ENCODE assay signal across 6 cellular contexts in the genomic region with DNA sequence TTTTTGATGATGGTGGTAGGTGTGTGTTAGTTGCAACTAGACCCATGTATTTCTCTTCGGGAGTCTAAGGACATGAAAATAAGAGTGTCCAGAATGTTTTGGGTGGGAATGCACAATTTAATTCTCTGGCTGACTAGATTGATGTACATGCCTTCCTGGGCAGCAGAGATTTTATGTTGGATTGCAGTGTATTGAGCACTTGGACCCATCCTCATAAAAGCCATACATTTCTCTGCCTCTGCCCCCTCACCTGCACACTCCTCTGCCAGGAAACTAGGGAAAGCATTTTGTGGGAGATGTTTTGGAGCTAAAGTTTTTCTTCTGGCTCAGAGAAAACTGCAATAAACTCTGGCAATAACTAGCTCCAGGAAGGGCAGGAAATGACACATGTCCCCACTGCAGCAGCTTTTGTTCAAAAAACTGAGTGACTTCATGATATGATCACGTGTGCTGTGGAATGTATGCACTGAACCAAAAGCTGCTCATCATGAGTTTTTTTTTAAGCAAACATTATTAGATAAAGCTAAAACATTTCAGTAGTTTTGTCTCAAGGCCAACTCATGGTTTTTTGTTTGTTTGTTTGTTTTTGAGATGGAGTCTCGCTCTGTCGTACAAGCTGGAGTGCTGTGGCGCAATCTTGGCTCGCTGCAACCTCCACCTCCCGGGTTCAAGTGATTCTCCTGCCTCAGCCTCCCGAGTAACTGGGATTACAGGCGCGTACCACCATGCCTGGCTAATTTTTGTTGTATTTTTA. TPM values are rescaled to one million over a fixed set of nuclear protein-coding genes. Genes with fewer than 3 reads are reported as not detected.
A peak's percentile ranks its signal among the peaks of the same experiment; 100 is the strongest.
DNase-seq lines count a peak whose midpoint lies in the region; ATAC-seq and TF ChIP-seq lines count a peak whose summit lies in the region.

No MANE protein-coding gene starts in this region.

- H3K79me1 ChIP-seq in mesendoderm (ENCODE audit: low read length): no peaks in the 10 kb centered on the region

- H3K4me2 ChIP-seq in mesendoderm (ENCODE audit: low read length): no peak overlapping the region

- H3K27ac ChIP-seq in ascending aorta: peak overlapping the region; percentile 88 to 92
- no peak overlapping the region for H3K27ac ChIP-seq in mesendoderm (ENCODE audit: low read depth, low read length)

- H4K8ac ChIP-seq in mesendoderm (ENCODE audit: low read depth, low read length): no peak overlapping the region

- intact Hi-C loops in ascending aorta (cut with DNase I): loop anchor here (1.0 to 2.0 kb wide), 2 partner anchors 17 to 33 kb away; a partner anchor contains a TSS

- H3K4me3 Mint-ChIP-seq in naive thymus-derived CD8-positive, alpha-beta T cell: peak overlapping the region in 6 of 10 donors; percentile 1 to 45 (median 26)
- no peak overlapping the region for H3K4me3 Mint-ChIP-seq in glutamatergic neuron (ENCODE audit: unreplicated experiment)

- H3K9me3 ChIP-seq in ascending aorta: no peaks in the 10 kb centered on the region

- H3K27ac Mint-ChIP-seq in naive thymus-derived CD8-positive, alpha-beta T cell: peak overlapping the region; percentile 61 to 91 (median 83)
- H3K27ac Mint-ChIP-seq in glutamatergic neuron (ENCODE audit: unreplicated experiment): no peak overlapping the region

- H3K9ac ChIP-seq in mesendoderm (ENCODE audit: low read length): no peak overlapping the region

- POLR2A ChIA-PET in naive thymus-derived CD8-positive, alpha-beta T cell (lab: Charles Lee): interaction anchor here (0.6 to 0.7 kb wide), 4 partner anchors 9 to 628 kb away, joined by 3 to 4 read pairs (median 3); no protein-coding TSS in a partner anchor

- DNase-seq in HS-27A (ENCODE audit: low read depth) (peak; percentile 71), ascending aorta (ENCODE audit: low spot score in 2 of 2) (peak in 1 of 2 donors; percentile 71), mesendoderm (no peak), glutamatergic neuron (no peak)
- peak in 7 of 10 donors; percentile 3 to 51 (median 14) for DNase-seq in naive thymus-derived CD8-positive, alpha-beta T cell
- DNase-seq in activated effector memory CD4-positive, alpha-beta T cell treated with Interleukin-2 at 50 U/mL for 16 hours: no peak

- peaks cover 0 to 17% (median 6%) of the 10 kb centered on the region in 3 donors for H3K36me3 Mint-ChIP-seq in naive thymus-derived CD8-positive, alpha-beta T cell
- no peaks in the 10 kb centered on the region for H3K36me3 Mint-ChIP-seq in glutamatergic neuron (ENCODE audit: unreplicated experiment)

- TF ChIP-seq CTCF in ascending aorta (IDR thresholded peaks at IDR 0.05) (no peak), glutamatergic neuron (IDR thresholded peaks at IDR 0.05; ENCODE audit: partially characterized antibody, unreplicated experiment) (no peak)

- H3K4me3 ChIP-seq in ascending aorta (peak overlapping the region in 1 of 2 donors; percentile 19), mesendoderm (ENCODE audit: low read length) (no peak overlapping the region)

- no peak overlapping the region for H3K4ac ChIP-seq in mesendoderm (ENCODE audit: low read depth, low read length)

- no peaks in the 10 kb centered on the region for H3K9me3 Mint-ChIP-seq in naive thymus-derived CD8-positive, alpha-beta T cell
- no peaks in the 10 kb centered on the region for H3K9me3 Mint-ChIP-seq in glutamatergic neuron (ENCODE audit: unreplicated experiment)

- peaks cover 7 to 15% (median 13%) of the 10 kb centered on the region in 4 donors for H3K4me1 Mint-ChIP-seq in naive thymus-derived CD8-positive, alpha-beta T cell
- no peaks in the 10 kb centered on the region for H3K4me1 Mint-ChIP-seq in glutamatergic neuron (ENCODE audit: low read depth, unreplicated experiment)

- H3K23ac ChIP-seq in mesendoderm (ENCODE audit: low read length): no peak overlapping the region

- H3K79me2 ChIP-seq in mesendoderm (ENCODE audit: control insufficient read depth, insufficient read depth, low read length): no peaks in the 10 kb centered on the region

- H2AK5ac ChIP-seq in mesendoderm (ENCODE audit: low read length): no peak overlapping the region

- no CpG with 5 or more reads among the region's 10 CpGs for WGBS in mesendoderm (ENCODE audit: extremely low coverage, insufficient coverage, low lambda C conversion rate)

- peaks cover 0 to 18% of the 10 kb centered on the region in 2 donors for H3K4me1 ChIP-seq in ascending aorta
- no peaks in the 10 kb centered on the region for H3K4me1 ChIP-seq in mesendoderm (ENCODE audit: control insufficient read depth, low read depth, low read length)

- peaks cover 22 to 29% of the 10 kb centered on the region in 2 donors for H3K36me3 ChIP-seq in ascending aorta
- H3K36me3 ChIP-seq in mesendoderm (ENCODE audit: control insufficient read depth, insufficient read depth, low read length): no peaks in the 10 kb centered on the region

- H2BK120ac ChIP-seq in mesendoderm (ENCODE audit: low read depth, low read length): no peak overlapping the region

- H3K18ac ChIP-seq in mesendoderm (ENCODE audit: low read length): no peak overlapping the region

- H2BK15ac ChIP-seq in mesendoderm (replicated peaks; ENCODE audit: low read depth): no peak overlapping the region

- H2BK5ac ChIP-seq in mesendoderm (ENCODE audit: low read length): no peak overlapping the region

- H3K27me3 ChIP-seq in ascending aorta (no peaks in the 10 kb centered on the region), mesendoderm (ENCODE audit: insufficient read depth, low read length, poor library complexity) (no peaks in the 10 kb centered on the region)

- H4K5ac ChIP-seq in mesendoderm (ENCODE audit: low read length): no peak overlapping the region

- H3K56ac ChIP-seq in mesendoderm (ENCODE audit: low read length): no peak overlapping the region

- peak; percentile 86 to 99 for ATAC-seq in naive thymus-derived CD8-positive, alpha-beta T cell

- no peaks in the 10 kb centered on the region for H3K27me3 Mint-ChIP-seq in naive thymus-derived CD8-positive, alpha-beta T cell
- peaks cover 3% of the 10 kb centered on the region for H3K27me3 Mint-ChIP-seq in glutamatergic neuron (ENCODE audit: unreplicated experiment)

RNA-seq across cellular contexts. Expression of a gene that starts 17.6 kb away (rescaled TPM):
- 17.1 TPM for total RNA-seq in ascending aorta
- total RNA-seq in naive thymus-derived CD8-positive, alpha-beta T cell: 10 to 100 TPM; 39.2 to 42.5 TPM
- polyA plus RNA-seq in naive thymus-derived CD8-positive, alpha-beta T cell: 10 to 100 TPM; 16.4 to 18.0 (median 17.0) TPM
- 10.1 TPM for polyA plus RNA-seq in mesendoderm (2013, experiment 1 of 2)
- 9.6 TPM for polyA plus RNA-seq in mesendoderm (2013, experiment 2 of 2)
- 35.9 TPM for total RNA-seq in glutamatergic neuron (ENCODE audit: unreplicated experiment)

RNA-seq across cellular contexts. Expression of a gene that starts 34.2 kb away (rescaled TPM):
- 17.7 TPM for total RNA-seq in ascending aorta
- 1 to 10 TPM; 4.0 to 4.1 TPM for total RNA-seq in naive thymus-derived CD8-positive, alpha-beta T cell
- 10 to 100 TPM in 1 of 3 donors, 1 to 10 TPM in 2; 3.1 to 10.4 (median 6.9) TPM for polyA plus RNA-seq in naive thymus-derived CD8-positive, alpha-beta T cell
- 1.8 TPM for polyA plus RNA-seq in mesendoderm (2013, experiment 1 of 2)
- 1.9 TPM for polyA plus RNA-seq in mesendoderm (2013, experiment 2 of 2)
- total RNA-seq in glutamatergic neuron (ENCODE audit: unreplicated experiment): 419 TPM

RNA-seq across cellular contexts. Expression of a gene that starts 36.6 kb away (rescaled TPM):
- total RNA-seq in ascending aorta (19.9 TPM), glutamatergic neuron (ENCODE audit: unreplicated experiment) (82.8 TPM)
- total RNA-seq in naive thymus-derived CD8-positive, alpha-beta T cell: 100 to 1,000 TPM; 120 to 131 TPM
- 10 to 100 TPM; 20.1 to 38.9 (median 21.3) TPM for polyA plus RNA-seq in naive thymus-derived CD8-positive, alpha-beta T cell
- 19.1 TPM for polyA plus RNA-seq in mesendoderm (2013, experiment 1 of 2)
- polyA plus RNA-seq in mesendoderm (2013, experiment 2 of 2): 19.1 TPM

RNA-seq across cellular contexts. Expression of a gene that starts 40.6 kb away (rescaled TPM):
- total RNA-seq in ascending aorta (101 TPM), glutamatergic neuron (ENCODE audit: unreplicated experiment) (51.8 TPM)
- 100 to 1,000 TPM; 109 to 110 TPM for total RNA-seq in naive thymus-derived CD8-positive, alpha-beta T cell
- polyA plus RNA-seq in naive thymus-derived CD8-positive, alpha-beta T cell: 1 to 10 TPM; 5.0 to 7.2 (median 6.5) TPM
- polyA plus RNA-seq in mesendoderm (2013, experiment 1 of 2): 21.5 TPM
- polyA plus RNA-seq in mesendoderm (2013, experiment 2 of 2): 21.5 TPM

RNA-seq across cellular contexts. Expression of a gene that starts 47.9 kb away (rescaled TPM):
- total RNA-seq in ascending aorta (not detected), glutamatergic neuron (ENCODE audit: unreplicated experiment) (not detected)
- not detected for total RNA-seq in naive thymus-derived CD8-positive, alpha-beta T cell
- polyA plus RNA-seq in naive thymus-derived CD8-positive, alpha-beta T cell: under 1 TPM in 1 of 3 donors, not detected in 2; 0.46 TPM
- polyA plus RNA-seq in mesendoderm (2013, experiment 1 of 2): not detected
- not detected for polyA plus RNA-seq in mesendoderm (2013, experiment 2 of 2)

Comparison
In these comparisons a context has a peak if more than half of its experiments do, and no peak if none do; other contexts are left out.
1. DNase-seq: peak in HS-27A (single experiment) and naive thymus-derived CD8-positive, alpha-beta T cell (7 of 10); none in mesendoderm (single experiment), glutamatergic neuron (single experiment) and activated effector memory CD4-positive, alpha-beta T cell treated with Interleukin-2 at 50 U/mL for 16 hours (single experiment).
2. RNA of a gene that starts 34.2 kb away (total RNA-seq): 419 TPM in glutamatergic neuron (single experiment); 17.7 TPM in ascending aorta (single experiment) and 4.0 to 4.1 TPM in naive thymus-derived CD8-positive, alpha-beta T cell; every median in the first group is over 10 times any median in the second.